Comparison of ENCODE assay signal across 29 cellular contexts in genomic region chr6:115554060-115554459, GRCh38.
"Had no signal": no experiment of that assay in that cellular context is flagged by ENCODE, and none has a peak within 500 bp of the region (broad histone marks: within the 10 kb centered on the region; RNA-seq: fewer than 3 reads in every experiment).

No MANE protein-coding gene starts in this region.

- H3K27ac ChIP-seq: left lung, lower lobe of right lung, pancreas, prostate gland, sigmoid colon, spleen, suprapubic skin, thoracic aorta, tibial artery, upper lobe of right lung had no signal

- H3K27ac Mint-ChIP-seq: immature natural killer cell; mesothelial cell of epicardium; naive B cell; natural killer cell; nephron progenitor cell; stimulated activated effector memory CD8-positive, alpha-beta T cell treated with anti-CD3 and anti-CD28 coated beads, Interleukin-12 subunit alpha, Interleukin-12 subunit beta, amount 100 ng/mL, for 72 hours; stimulated activated naive CD8-positive, alpha-beta T cell treated with anti-CD3 and anti-CD28 coated beads, Interleukin-15, Interleukin-2, amounts not matched to agents 100 ng/mL and 50 ng/mL, for 24 hours had no signal

- H3K36me3 ChIP-seq: left lung, lower lobe of right lung, pancreas, prostate gland, sigmoid colon, spleen, suprapubic skin, thoracic aorta, tibial artery, upper lobe of right lung had no signal

- H3K4me3 ChIP-seq: left lung, lower lobe of right lung, pancreas, prostate gland, sigmoid colon, spleen, suprapubic skin, thoracic aorta, tibial artery, upper lobe of right lung had no signal

- H3K36me3 Mint-ChIP-seq: mesothelial cell of epicardium; naive B cell; natural killer cell; stimulated activated effector memory CD8-positive, alpha-beta T cell treated with anti-CD3 and anti-CD28 coated beads, Interleukin-12 subunit alpha, Interleukin-12 subunit beta, amount 100 ng/mL, for 72 hours had no signal

- H3K27me3 ChIP-seq: left lung, pancreas, sigmoid colon, spleen, suprapubic skin, tibial artery, upper lobe of right lung had no signal

- H3K4me1 Mint-ChIP-seq: immature natural killer cell; mesothelial cell of epicardium; naive B cell; natural killer cell; nephron progenitor cell; stimulated activated effector memory CD8-positive, alpha-beta T cell treated with anti-CD3 and anti-CD28 coated beads, Interleukin-12 subunit alpha, Interleukin-12 subunit beta, amount 100 ng/mL, for 72 hours had no signal

- DNase-seq: hypothalamus; immature natural killer cell; kidney; left colon; left lung; lower lobe of right lung; mammary epithelial cell; mesenchymal stem cell; naive B cell; natural killer cell; nephron progenitor cell; nucleus accumbens; pancreas; posterior cingulate gyrus; retina; right cardiac atrium; sigmoid colon; small intestine; spleen; stimulated activated CD4-positive, alpha-beta T cell treated with anti-CD3 and anti-CD28 coated beads, Interleukin-4, amount 100 ng/mL, for 24 hours; stimulated activated naive CD4-positive, alpha-beta T cell; tibial artery; upper lobe of right lung had no signal

- H3K4me3 Mint-ChIP-seq: immature natural killer cell; mesothelial cell of epicardium; naive B cell; natural killer cell; nephron progenitor cell; stimulated activated effector memory CD8-positive, alpha-beta T cell treated with anti-CD3 and anti-CD28 coated beads, Interleukin-12 subunit alpha, Interleukin-12 subunit beta, amount 100 ng/mL, for 72 hours; stimulated activated naive CD8-positive, alpha-beta T cell treated with anti-CD3 and anti-CD28 coated beads, Interleukin-15, Interleukin-2, amounts not matched to agents 100 ng/mL and 50 ng/mL, for 24 hours had no signal

- ATAC-seq: left colon; left lung; lower lobe of right lung; natural killer cell; pancreas; right cardiac atrium; stimulated activated effector memory CD8-positive, alpha-beta T cell treated with anti-CD3 and anti-CD28 coated beads, Interleukin-12 subunit alpha, Interleukin-12 subunit beta, amount 100 ng/mL, for 72 hours; upper lobe of right lung had no signal

- H3K9me3 Mint-ChIP-seq: mesothelial cell of epicardium, nephron progenitor cell had no signal

- H3K4me1 ChIP-seq: left lung, lower lobe of right lung, pancreas, prostate gland, spleen, upper lobe of right lung had no signal

- H3K27me3 Mint-ChIP-seq: naive B cell; stimulated activated naive CD8-positive, alpha-beta T cell treated with anti-CD3 and anti-CD28 coated beads, Interleukin-15, Interleukin-2, amounts not matched to agents 100 ng/mL and 50 ng/mL, for 24 hours had no signal

- H3K9me3 ChIP-seq: left lung, lower lobe of right lung, pancreas, prostate gland, sigmoid colon, spleen, suprapubic skin, thoracic aorta, tibial artery, upper lobe of right lung had no signal
